Comparison of ENCODE assay signal across 7 cellular contexts in the genomic region with DNA sequence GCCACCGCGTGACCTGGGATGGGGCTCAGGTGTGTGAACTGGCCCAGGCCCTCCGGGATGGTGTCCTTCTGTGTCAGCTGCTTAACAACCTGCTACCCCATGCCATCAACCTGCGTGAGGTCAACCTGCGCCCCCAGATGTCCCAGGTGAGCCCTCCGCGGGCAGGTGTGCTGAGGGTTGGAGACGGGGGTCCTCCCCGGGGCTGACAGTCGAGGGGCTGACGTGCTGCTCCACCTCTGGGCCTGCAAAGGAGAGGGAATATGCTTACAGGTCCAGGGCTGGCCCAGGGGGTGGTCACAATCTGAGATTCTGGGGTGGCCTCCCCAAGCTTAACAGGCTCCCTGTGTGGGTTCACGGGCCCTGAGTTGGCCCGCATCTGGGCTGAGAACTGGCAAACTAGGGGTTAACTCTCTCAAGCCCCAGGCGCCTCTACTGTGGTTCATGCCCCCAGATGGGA.
DNase-seq lines count a peak whose midpoint lies in the region; ATAC-seq and TF ChIP-seq lines count a peak whose summit lies in the region.

No MANE protein-coding gene starts in this region.

- peak overlapping the region; percentile 72 to 76 for H3K4me3 ChIP-seq in duodenal mucosa (ENCODE audit: low read depth in 1 of 2, low read length in 2 of 2)

- POLR2A ChIA-PET in GM10248 (lab: Yijun Ruan, JAX), result interaction anchor here (1.0 to 1.8 kb wide), 7 partner anchors 10 to 242 kb away, joined by 3 to 6 read pairs (median 4); partner anchors contain the start of gene TNFSF9

- ATAC-seq in GM18511 (IDR thresholded peaks at IDR 0.05; ENCODE audit: unreplicated experiment) (peak; percentile 2), HG03571 (IDR thresholded peaks at IDR 0.05; ENCODE audit: unreplicated experiment) (peak; percentile 15)
- ATAC-seq in stimulated activated memory B cell treated with anti-CD40 and anti-IgM and Interleukin-4, amounts not matched to agents 10 μg/mL and 1 μg/mL and 100 μg/mL, for 72 hours, result no peak

- H3K27ac ChIP-seq in duodenal mucosa (ENCODE audit: low read depth, low read length), result no peak overlapping the region

- DNase-seq in NCI-H2227 (lab: John Stamatoyannopoulos, UW; ENCODE audit: unreplicated experiment), result no peak
- no peak for DNase-seq in GM10248 (ENCODE audit: extremely low spot score)
- DNase-seq in LoVo (ENCODE audit: low spot score), result no peak

- no peaks in the 10 kb centered on the region for H3K36me3 ChIP-seq in duodenal mucosa (ENCODE audit: control insufficient read depth in 1 of 2, insufficient read depth in 2 of 2, low read length in 2 of 2)

- CTCF ChIA-PET in GM10248 (lab: Yijun Ruan, JAX), result interaction anchor here (0.8 to 3.3 kb wide), 18 partner anchors 8 to 788 kb away, joined by 3 to 25 read pairs (median 4); partner anchors contain the start of genes GPR108 and TRIP10

- H3K4me1 ChIP-seq in duodenal mucosa (ENCODE audit: control insufficient read depth in 1 of 2, insufficient read depth in 2 of 2, low read length in 2 of 2), result peaks cover 0 to 17% of the 10 kb centered on the region in 2 donors

- peak overlapping the region; percentile 85 for H3K27ac Mint-ChIP-seq in stimulated activated memory B cell treated with anti-CD40 and anti-IgM and Interleukin-4, amounts not matched to agents 10 μg/mL and 1 μg/mL and 100 μg/mL, for 72 hours

- no peaks in the 10 kb centered on the region for H3K27me3 Mint-ChIP-seq in stimulated activated memory B cell treated with anti-CD40 and anti-IgM and Interleukin-4, amounts not matched to agents 10 μg/mL and 1 μg/mL and 100 μg/mL, for 72 hours

- H3K9me3 Mint-ChIP-seq in stimulated activated memory B cell treated with anti-CD40 and anti-IgM and Interleukin-4, amounts not matched to agents 10 μg/mL and 1 μg/mL and 100 μg/mL, for 72 hours, result peaks cover 16% of the 10 kb centered on the region

- peaks cover 26% of the 10 kb centered on the region for H3K36me3 Mint-ChIP-seq in stimulated activated memory B cell treated with anti-CD40 and anti-IgM and Interleukin-4, amounts not matched to agents 10 μg/mL and 1 μg/mL and 100 μg/mL, for 72 hours

- peaks cover 61% of the 10 kb centered on the region for H3K4me1 Mint-ChIP-seq in stimulated activated memory B cell treated with anti-CD40 and anti-IgM and Interleukin-4, amounts not matched to agents 10 μg/mL and 1 μg/mL and 100 μg/mL, for 72 hours

- H3K27me3 ChIP-seq in duodenal mucosa (ENCODE audit: control insufficient read depth in 1 of 2, insufficient read depth in 2 of 2, low read length in 2 of 2), result peaks cover 0 to 4% of the 10 kb centered on the region in 2 donors

- peak overlapping the region; percentile 57 to 59 for H3K9ac ChIP-seq in duodenal mucosa (ENCODE audit: low read depth in 1 of 2, low read length in 2 of 2)

- no peaks in the 10 kb centered on the region for H3K9me3 ChIP-seq in duodenal mucosa (ENCODE audit: control insufficient read depth in 1 of 2, low read length in 2 of 2)

- no peak for TF ChIP-seq CTCF in GM10248 (IDR thresholded peaks at IDR 0.05; ENCODE audit: control extremely low read depth, extremely low read depth, low read depth, missing control alignments)

- H3K4me3 Mint-ChIP-seq in stimulated activated memory B cell treated with anti-CD40 and anti-IgM and Interleukin-4, amounts not matched to agents 10 μg/mL and 1 μg/mL and 100 μg/mL, for 72 hours, result peak overlapping the region; percentile 91
